Comparison of ENCODE assay signal across 17 cellular contexts in genomic region chr20:14581731-14582130, GRCh38.
DNase-seq lines count a peak whose midpoint lies in the region; ATAC-seq, FAIRE-seq and TF ChIP-seq lines count a peak whose summit lies in the region.
"Had no signal": no experiment of that assay in that cellular context is flagged by ENCODE, and none has a peak within 500 bp of the region (broad histone marks: within the 10 kb centered on the region; RNA-seq: fewer than 3 reads in every experiment).

No MANE protein-coding gene starts in this region.

- H3K27ac ChIP-seq in astrocyte (ENCODE audit: low read depth, low read length) (no peak overlapping the region), epithelial cell of prostate (peak overlapping the region; percentile 68), trophoblast cell (ENCODE audit: low read depth, low read length) (no peak overlapping the region)
- H3K27ac ChIP-seq: BLaER1 treated with 17β-estradiol and CSF1 and Interleukin-3, amounts not matched to agents 10 nM and 100 nM had no signal

- DNase-seq in GM12892 (ENCODE audit: insufficient read length) = no peak
- no peak for DNase-seq in astrocyte (ENCODE audit: low read depth)
- DNase-seq in epithelial cell of prostate (ENCODE audit: low read depth, low spot score) = no peak
- no peak for DNase-seq in trophoblast cell
- no peak for DNase-seq in activated gamma-delta T cell (lab: John Stamatoyannopoulos, UW)
- no peak for DNase-seq in AG20443 (ENCODE audit: low spot score)
- DNase-seq: 8988T; Calu3; CD8-positive, alpha-beta T cell; DMS79 treated with DMSO at 0.1 percent for 48 hours; GF-D8; H9 had no signal

- H3K4me2 ChIP-seq in astrocyte (ENCODE audit: low read length) = no peak overlapping the region
- H3K4me2 ChIP-seq in trophoblast cell (ENCODE audit: low read length) = no peak overlapping the region

- H2AK5ac ChIP-seq in trophoblast cell (ENCODE audit: low read length) = no peak overlapping the region

- H3K18ac ChIP-seq in trophoblast cell (ENCODE audit: low read length) = no peak overlapping the region

- no peak overlapping the region for H2BK12ac ChIP-seq in trophoblast cell (ENCODE audit: low read length)

- H3K79me1 ChIP-seq in trophoblast cell (ENCODE audit: low read length) = no peaks in the 10 kb centered on the region

- H3K23ac ChIP-seq in trophoblast cell (ENCODE audit: low read length) = peak overlapping the region; percentile 75

- no peaks in the 10 kb centered on the region for H3K9me3 Mint-ChIP-seq in astrocyte (ENCODE audit: unreplicated experiment)
- H3K9me3 Mint-ChIP-seq: H9 had no signal

- H3K36me3 ChIP-seq in astrocyte (ENCODE audit: insufficient read depth, low read length) (no peaks in the 10 kb centered on the region), trophoblast cell (ENCODE audit: control insufficient read depth in 1 of 2, insufficient read depth in 2 of 2, low read length in 2 of 2) (no peaks in the 10 kb centered on the region)
- H3K36me3 ChIP-seq: BLaER1 treated with 17β-estradiol and CSF1 and Interleukin-3, amounts not matched to agents 10 nM and 100 nM had no signal

- H3K4me3 Mint-ChIP-seq in astrocyte (ENCODE audit: unreplicated experiment) = no peak overlapping the region
- H3K4me3 Mint-ChIP-seq: B cell; CD8-positive, alpha-beta T cell; H9 had no signal

- ATAC-seq in GM19395 (IDR thresholded peaks at IDR 0.05; ENCODE audit: unreplicated experiment) = no peak
- ATAC-seq: CD8-positive, alpha-beta T cell; HepG2 had no signal

- no peaks in the 10 kb centered on the region for H3K9me3 ChIP-seq in astrocyte (ENCODE audit: insufficient read depth, low read depth, low read length)
- no peaks in the 10 kb centered on the region for H3K9me3 ChIP-seq in trophoblast cell (ENCODE audit: insufficient read depth, low read depth, low read length)
- H3K9me3 ChIP-seq: BLaER1 treated with 17β-estradiol and CSF1 and Interleukin-3, amounts not matched to agents 10 nM and 100 nM had no signal

- no peak overlapping the region for H2BK120ac ChIP-seq in trophoblast cell (ENCODE audit: insufficient read depth, low read length, poor library complexity)

- no peak overlapping the region for H3K4ac ChIP-seq in trophoblast cell (ENCODE audit: low read depth, low read length)

- H3K4me1 Mint-ChIP-seq in astrocyte (ENCODE audit: low read depth, unreplicated experiment) = peaks cover 9% of the 10 kb centered on the region
- H3K4me1 Mint-ChIP-seq: B cell, H9 had no signal

- H3K79me2 ChIP-seq in astrocyte (ENCODE audit: insufficient read depth, low read length) (no peaks in the 10 kb centered on the region), trophoblast cell (ENCODE audit: control insufficient read depth, insufficient read depth, low read length, poor library complexity) (no peaks in the 10 kb centered on the region)

- peak overlapping the region; percentile 21 for H3K27ac Mint-ChIP-seq in astrocyte (ENCODE audit: unreplicated experiment)
- H3K27ac Mint-ChIP-seq: B cell; CD8-positive, alpha-beta T cell; H9 had no signal

- H3K14ac ChIP-seq in trophoblast cell (ENCODE audit: low read length) = no peak overlapping the region

- no peak overlapping the region for H4K12ac ChIP-seq in trophoblast cell (ENCODE audit: low read depth, low read length)

- H3K4me3 ChIP-seq in astrocyte (ENCODE audit: insufficient read depth, low read depth, low read length) (no peak overlapping the region), trophoblast cell (ENCODE audit: low read depth, low read length) (no peak overlapping the region)
- H3K4me3 ChIP-seq: BLaER1 treated with 17β-estradiol and CSF1 and Interleukin-3, amounts not matched to agents 10 nM and 100 nM had no signal

- H4K91ac ChIP-seq in trophoblast cell (ENCODE audit: low read depth, low read length) = no peak overlapping the region

- H3K36me3 Mint-ChIP-seq in astrocyte (ENCODE audit: low read depth, unreplicated experiment) = no peaks in the 10 kb centered on the region
- H3K36me3 Mint-ChIP-seq: CD8-positive, alpha-beta T cell had no signal

- FAIRE-seq in GM12892 (lab: Jason Lieb, UNC) = peak; percentile 73
- no peak for FAIRE-seq in astrocyte (lab: Jason Lieb, UNC)
- FAIRE-seq: H1, HepG2 had no signal

- H3K27me3 Mint-ChIP-seq in astrocyte (ENCODE audit: low read depth, unreplicated experiment) = no peaks in the 10 kb centered on the region
- H3K27me3 Mint-ChIP-seq: B cell had no signal

- no peaks in the 10 kb centered on the region for H4K20me1 ChIP-seq in astrocyte (ENCODE audit: insufficient read depth, low read length)
- H4K20me1 ChIP-seq: BLaER1 treated with 17β-estradiol and CSF1 and Interleukin-3, amounts not matched to agents 10 nM and 100 nM had no signal

- no CpG with 5 or more reads among the region's 3 CpGs for WGBS in trophoblast cell (ENCODE audit: extremely low coverage, insufficient coverage, insufficient read length)

- no peak overlapping the region for H2BK5ac ChIP-seq in trophoblast cell (ENCODE audit: low read depth, low read length, poor library complexity)

- H2AFZ ChIP-seq in astrocyte (ENCODE audit: low read depth, low read length) = no peak overlapping the region
- no peak overlapping the region for H2AFZ ChIP-seq in trophoblast cell (ENCODE audit: insufficient read depth, low read length, poor library complexity)

- no peak for TF ChIP-seq CTCF in astrocyte (IDR thresholded peaks at IDR 0.05; ENCODE audit: insufficient read depth, low read depth, low read length)

- H4K8ac ChIP-seq in trophoblast cell (ENCODE audit: low read depth, low read length) = no peak overlapping the region

- H3K27me3 ChIP-seq in astrocyte (ENCODE audit: insufficient read depth, low read length) (no peaks in the 10 kb centered on the region), trophoblast cell (ENCODE audit: insufficient read depth, low read length) (no peaks in the 10 kb centered on the region)
- H3K27me3 ChIP-seq: BLaER1 treated with 17β-estradiol and CSF1 and Interleukin-3, amounts not matched to agents 10 nM and 100 nM had no signal

- H3K9ac ChIP-seq in astrocyte (ENCODE audit: low read length) (no peak overlapping the region), trophoblast cell (ENCODE audit: low read length) (no peak overlapping the region)
- H3K9ac ChIP-seq: BLaER1 treated with 17β-estradiol and CSF1 and Interleukin-3, amounts not matched to agents 10 nM and 100 nM had no signal

- TF ChIP-seq POLR2A in GM12892 (IDR thresholded peaks at IDR 0.05; ENCODE audit: low read depth, low read length) = no peak

- H3K4me1 ChIP-seq in astrocyte (ENCODE audit: insufficient read depth, low read length) = no peaks in the 10 kb centered on the region
- H3K4me1 ChIP-seq in trophoblast cell (ENCODE audit: control insufficient read depth in 1 of 2, insufficient read depth in 2 of 2, low read length in 2 of 2) = no peaks in the 10 kb centered on the region
